Comparison of ENCODE assay signal across 7 cellular contexts in the genomic region with DNA sequence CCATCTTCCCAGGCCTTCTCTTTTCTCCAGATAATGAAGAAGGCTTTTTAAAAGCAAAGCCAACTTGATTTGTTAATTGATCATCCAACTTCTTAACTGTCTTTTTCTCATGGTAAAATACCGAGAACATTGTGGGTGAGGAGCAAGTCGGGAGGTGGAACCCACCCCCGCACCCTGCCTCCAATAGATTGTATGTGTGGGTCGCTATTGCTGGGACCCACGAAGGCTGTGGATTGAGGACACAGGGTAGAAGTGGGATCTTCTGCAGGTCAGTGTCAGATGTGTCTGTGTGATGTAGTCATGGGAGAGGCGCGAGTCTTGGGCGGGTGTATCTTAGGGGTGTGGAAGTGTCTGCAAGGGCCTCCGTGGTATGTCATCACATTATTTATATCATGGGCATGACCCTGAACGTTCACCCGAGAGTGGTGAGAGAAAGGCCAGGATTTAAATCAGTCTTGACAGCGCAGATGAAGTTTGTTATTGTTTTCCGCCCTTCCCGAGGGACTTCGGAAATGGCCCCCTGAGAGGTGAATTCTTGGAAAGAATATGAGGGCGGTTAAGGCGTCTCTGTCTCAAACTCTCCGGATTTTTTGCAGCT. TPM values are rescaled to one million over a fixed set of nuclear protein-coding genes. Genes with fewer than 3 reads are reported as not detected.
DNase-seq lines count a peak whose midpoint lies in the region; ATAC-seq, FAIRE-seq and TF ChIP-seq lines count a peak whose summit lies in the region.

No MANE protein-coding gene starts in this region.

- ATAC-seq in GM19395 (IDR thresholded peaks at IDR 0.05; ENCODE audit: unreplicated experiment) (peak; percentile 16), IMR-90 (ENCODE audit: low read depth) (peak; percentile 3), foreskin keratinocyte (peak; percentile 2), pancreas (peak in 3 of 4 donors; percentile 9 to 15 (median 10)), GM21447 (IDR thresholded peaks at IDR 0.05; ENCODE audit: unreplicated experiment) (no peak)

- peak overlapping the region; percentile 87; the same call in 1 of the 2 replicates for H3K56ac ChIP-seq in IMR-90 (ENCODE audit: extremely low read depth, insufficient read depth, low read length)

- H3K9me3 ChIP-seq in IMR-90 (ENCODE audit: control insufficient read depth, insufficient read depth, low read length) (no peaks in the 10 kb centered on the region), pancreas (no peaks in the 10 kb centered on the region)

- dilution Hi-C loops in IMR-90 (cut with HindIII; ENCODE audit: low sequenced_read_pairs, unreplicated experiment), result no loop called here

- intact Hi-C loops in IMR-90 (cut with micrococcal nuclease), result no loop called here
- intact Hi-C loops in pancreas (cut with DNase I), result no loop called here

- H3K4ac ChIP-seq in IMR-90 (ENCODE audit: low read depth, low read length), result peak overlapping the region; percentile 88

- H3K9ac ChIP-seq in IMR-90 (ENCODE audit: low read depth, low read length), result peak overlapping the region; percentile 86

- no peak for FAIRE-seq in pancreas (lab: Jason Lieb, UNC)

- H2BK20ac ChIP-seq in IMR-90 (ENCODE audit: low read depth, low read length), result no peak overlapping the region; the same call in 1 of the 2 replicates

- WGBS in IMR-90 (ENCODE audit: extremely low coverage in 2 of 2, insufficient read length in 1 of 2), 2 experiments, result 4% methylated on average over 8 of the region's 18 CpGs; no CpG with 5 or more reads in 1 of the 2 experiments
- 43 to 45% methylated on average over 18 of the region's 18 CpGs for WGBS in pancreas, 2 donors

- peaks cover 3% of the 10 kb centered on the region for H3K9me1 ChIP-seq in IMR-90 (ENCODE audit: insufficient read depth, low read length)

- H3K4me3 ChIP-seq in IMR-90 (ENCODE audit: insufficient read depth, low read depth, low read length) (peak overlapping the region; percentile 86), pancreas (peak overlapping the region; percentile 66 to 87 (median 76))

- H3K23ac ChIP-seq in IMR-90 (ENCODE audit: low read depth, low read length), result peak overlapping the region; percentile 82; the same call in 1 of the 2 replicates

- H4K8ac ChIP-seq in IMR-90 (ENCODE audit: low read depth in 2 of 2, low read length in 2 of 2), result peak overlapping the region; percentile 90 to 98

- H2BK120ac ChIP-seq in IMR-90 (ENCODE audit: low read depth, low read length), result peak overlapping the region; percentile 80

- no peaks in the 10 kb centered on the region for H3K27me3 ChIP-seq in IMR-90 (ENCODE audit: control insufficient read depth, insufficient read depth, low read length)
- no peaks in the 10 kb centered on the region for H3K27me3 ChIP-seq in foreskin keratinocyte
- H3K27me3 ChIP-seq in pancreas, result no peaks in the 10 kb centered on the region

- no peaks in the 10 kb centered on the region for H3K36me3 ChIP-seq in IMR-90 (ENCODE audit: control insufficient read depth, insufficient read depth, low read length)
- no peaks in the 10 kb centered on the region for H3K36me3 ChIP-seq in pancreas

- no peak for TF ChIP-seq RAD21 in IMR-90 (IDR thresholded peaks at IDR 0.05; ENCODE audit: low read length)

- peak overlapping the region; percentile 45 for H2AK5ac ChIP-seq in IMR-90 (ENCODE audit: low read depth, low read length)

- CTCF ChIA-PET in IMR-90 (lab: Yijun Ruan, JAX), result interaction anchor here (1.0 to 2.1 kb wide), 5 partner anchors 14 to 89 kb away, joined by 3 to 6 read pairs (median 4); no protein-coding TSS in a partner anchor

- DNase-seq in IMR-90 (peak; percentile 4), foreskin keratinocyte (peak in 1 of 2 donors; percentile 8), pancreas (peak in 1 of 6 donors; percentile 8), NCI-H1930 (lab: John Stamatoyannopoulos, UW) (no peak)
- peak; percentile 54 for DNase-seq in activated CD8-positive, alpha-beta memory T cell treated with anti-CD3 and anti-CD28 coated beads, Interleukin-2, amount 50 U/mL, for 48 hours

- peaks cover 0 to 15% of the 10 kb centered on the region in 2 experiments; a peak in 2 of 4 replicates for H3K79me1 ChIP-seq in IMR-90 (ENCODE audit: low read depth in 1 of 2, low read length in 2 of 2)

- H4K5ac ChIP-seq in IMR-90 (ENCODE audit: low read depth, low read length), result peak overlapping the region; percentile 83

- peak overlapping the region; percentile 81; the same call in 1 of the 3 replicates for H2BK15ac ChIP-seq in IMR-90 (ENCODE audit: low read depth, low read length)

- peak overlapping the region; percentile 75 for H3K27ac ChIP-seq in IMR-90 (ENCODE audit: insufficient read depth, low read length)
- peak overlapping the region; percentile 18 for H3K27ac ChIP-seq in foreskin keratinocyte
- peak overlapping the region in 2 of 4 donors; percentile 60 to 65 for H3K27ac ChIP-seq in pancreas

- peak overlapping the region; percentile 26 for H3K18ac ChIP-seq in IMR-90 (ENCODE audit: low read depth, low read length)

- peak overlapping the region; percentile 71 for H3K4me2 ChIP-seq in IMR-90 (ENCODE audit: low read depth, low read length)

- H3K14ac ChIP-seq in IMR-90 (replicated peaks; ENCODE audit: low read depth, low read length), result peak overlapping the region; percentile 91

- TF ChIP-seq CTCF in IMR-90 (conservative IDR thresholded peaks at IDR 0.05; ENCODE audit: low read depth, low read length), result no peak
- TF ChIP-seq CTCF in foreskin keratinocyte (conservative IDR thresholded peaks at IDR 0.05), result no peak
- no peak for TF ChIP-seq CTCF in pancreas (IDR thresholded peaks at IDR 0.05)

- TF ChIP-seq POLR2A in IMR-90 (IDR thresholded peaks at IDR 0.05; ENCODE audit: low read depth, low read length), result no peak

- POLR2A ChIA-PET in IMR-90 (lab: Charles Lee; ENCODE audit: unreplicated experiment), result no interaction called here

- peak overlapping the region; percentile 79 for H2AK9ac ChIP-seq in IMR-90 (replicated peaks; ENCODE audit: low read depth, low read length, poor library complexity)

- H2BK5ac ChIP-seq in IMR-90 (ENCODE audit: low read depth, low read length, poor library complexity, severe bottlenecking), result no peak overlapping the region

- peak overlapping the region; percentile 90 for H2AFZ ChIP-seq in IMR-90 (replicated peaks; ENCODE audit: low read length, poor library complexity)

- in situ Hi-C loops in IMR-90 (cut with MboI; ENCODE audit: low sequenced_read_pairs), result no loop called here

- H4K91ac ChIP-seq in IMR-90 (ENCODE audit: insufficient read depth, low read depth, low read length), result peak overlapping the region; percentile 88

- H3K4me1 ChIP-seq in IMR-90 (ENCODE audit: control insufficient read depth, insufficient read depth, low read length), result peaks cover 15% of the 10 kb centered on the region
- H3K4me1 ChIP-seq in foreskin keratinocyte, result no peaks in the 10 kb centered on the region
- H3K4me1 ChIP-seq in pancreas, result peaks cover 0 to 5% (median 0%) of the 10 kb centered on the region in 3 donors

- H4K20me1 ChIP-seq in IMR-90 (ENCODE audit: insufficient read depth, low read length), result no peaks in the 10 kb centered on the region; the same call in 1 of the 2 replicates

- no TSS peak for BruUV-seq in IMR-90 (replicated peaks; lab: Mats Ljungman, UMichigan)

TF ChIP-seq in IMR-90, 13 proteins besides CTCF, POLR2A, EP300 and RAD21:
- TF ChIP-seq RFX5 (IDR thresholded peaks at IDR 0.05; ENCODE audit: low read depth, low read length), result no peak
- TF ChIP-seq, protein P1, sequence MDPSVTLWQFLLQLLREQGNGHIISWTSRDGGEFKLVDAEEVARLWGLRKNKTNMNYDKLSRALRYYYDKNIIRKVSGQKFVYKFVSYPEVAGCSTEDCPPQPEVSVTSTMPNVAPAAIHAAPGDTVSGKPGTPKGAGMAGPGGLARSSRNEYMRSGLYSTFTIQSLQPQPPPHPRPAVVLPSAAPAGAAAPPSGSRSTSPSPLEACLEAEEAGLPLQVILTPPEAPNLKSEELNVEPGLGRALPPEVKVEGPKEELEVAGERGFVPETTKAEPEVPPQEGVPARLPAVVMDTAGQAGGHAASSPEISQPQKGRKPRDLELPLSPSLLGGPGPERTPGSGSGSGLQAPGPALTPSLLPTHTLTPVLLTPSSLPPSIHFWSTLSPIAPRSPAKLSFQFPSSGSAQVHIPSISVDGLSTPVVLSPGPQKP (IDR thresholded peaks at IDR 0.05; ENCODE audit: borderline replicate concordance, low read depth, low read length), result no peak

RNA-seq across cellular contexts. Expression of a gene that starts 0.5 kb away (rescaled TPM):
- 1.6 and 1.7 TPM in 2 replicates for total RNA-seq in IMR-90 (2012; rRNA removed)
- 1.1 and 1.4 TPM in 2 replicates for polyA plus RNA-seq in IMR-90 (2012; rRNA removed)
- 0.68 and 1.2 TPM in 2 replicates for polyA plus RNA-seq in IMR-90 (2012; cell fraction: cytosol; rRNA removed)
- polyA plus RNA-seq in IMR-90 (2012; cell fraction: nucleus; rRNA removed; ENCODE audit: low replicate concordance), result 0.37 and 0.42 TPM in 2 replicates
- 4.5 and 5.6 TPM in 2 replicates for total RNA-seq in foreskin keratinocyte
- polyA plus RNA-seq in foreskin keratinocyte, result 2.4 TPM in 2 replicates
- total RNA-seq in pancreas, result 1 to 10 TPM in 4 of 6 donors, under 1 TPM in 2; 0.71 to 6.1 (median 2.0) TPM
- polyA plus RNA-seq in pancreas, result 1 to 10 TPM in 1 of 2 donors, under 1 TPM in 1; 0.87 to 2.7 TPM

RNA-seq across cellular contexts. Expression of a gene that starts 58.7 kb away (rescaled TPM):
- total RNA-seq in IMR-90 (2012; rRNA removed) (14.0 and 14.7 TPM in 2 replicates), foreskin keratinocyte (18.2 and 18.4 TPM in 2 replicates), pancreas (10 to 100 TPM in 3 of 6 donors, 1 to 10 TPM in 3; 5.5 to 15.1 (median 9.8) TPM)
- polyA plus RNA-seq in IMR-90 (2012; rRNA removed) (17.6 and 23.0 TPM in 2 replicates), foreskin keratinocyte (10.6 and 11.4 TPM in 2 replicates), pancreas (10 to 100 TPM; 27.8 to 39.0 TPM)
- polyA plus RNA-seq in IMR-90 (2012; cell fraction: cytosol; rRNA removed), result 3.1 and 5.1 TPM in 2 replicates
- polyA plus RNA-seq in IMR-90 (2012; cell fraction: nucleus; rRNA removed; ENCODE audit: low replicate concordance), result 39.6 and 135 TPM in 2 replicates

Comparison
In these comparisons a context has a peak if more than half of its experiments do, and no peak if none do; other contexts are left out.
1. DNase-seq: peak in IMR-90 (single experiment) and activated CD8-positive, alpha-beta memory T cell treated with anti-CD3 and anti-CD28 coated beads, Interleukin-2, amount 50 U/mL, for 48 hours (single experiment); none in NCI-H1930 (0 of 2).